ENCODE assay signal across 24 cellular contexts in genomic region chr16:71852561-71852960, GRCh38. TPM values are rescaled to one million over a fixed set of nuclear protein-coding genes. Genes with fewer than 3 reads are reported as not detected.
DNase-seq lines count a peak whose midpoint lies in the region; ATAC-seq, FAIRE-seq and TF ChIP-seq lines count a peak whose summit lies in the region.
"Had no signal": no experiment of that assay in that cellular context is flagged by ENCODE, and none has a peak within 500 bp of the region (broad histone marks: within the 10 kb centered on the region; RNA-seq: fewer than 3 reads in every experiment).

No MANE protein-coding gene starts in this region.

- no peak for TF ChIP-seq RAD21 in GM12878 (IDR thresholded peaks at IDR 0.05; ENCODE audit: insufficient read depth, low read depth, low read length)

- no peaks in the 10 kb centered on the region for H3K9me3 Mint-ChIP-seq in activated naive CD4-positive, alpha-beta T cell treated with anti-CD3 and anti-CD28 coated beads, Interleukin-2, amount 50 U/mL, for 72 hours
- H3K9me3 Mint-ChIP-seq: HFFc6; neural crest cell; T-helper 2 cell treated with Interferon-gamma antibody and Interleukin-4, amounts not matched to agents 5 μg/mL and 100 μg/mL, for 36 hours had no signal

- peak overlapping the region; percentile 43 to 56 for H3K27ac Mint-ChIP-seq in activated naive CD4-positive, alpha-beta T cell treated with anti-CD3 and anti-CD28 coated beads, Interleukin-2, amount 50 U/mL, for 72 hours
- H3K27ac Mint-ChIP-seq: HFFc6; T-helper 2 cell treated with Interferon-gamma antibody and Interleukin-4, amounts not matched to agents 5 μg/mL and 100 μg/mL, for 36 hours had no signal

- H3K4me3 ChIP-seq in GM12878: no peak overlapping the region
- no peak overlapping the region for H3K4me3 ChIP-seq in subcutaneous abdominal adipose tissue (ENCODE audit: low read depth in 1 of 5, low read length in 5 of 5)
- H3K4me3 ChIP-seq in sigmoid colon: no peak overlapping the region
- H3K4me3 ChIP-seq: A549, dorsolateral prefrontal cortex, left ventricle myocardium inferior had no signal

- FAIRE-seq in GM12878 (lab: Jason Lieb, UNC): no peak
- FAIRE-seq: A549, astrocyte had no signal

- no peak for DNase-seq in activated naive CD4-positive, alpha-beta T cell treated with anti-CD3 and anti-CD28 coated beads, Interleukin-2, amount 50 U/mL, for 72 hours (ENCODE audit: low spot score in 2 of 2)
- no peak for DNase-seq in activated naive CD4-positive, alpha-beta T cell treated with Interleukin-2 at 50 U/mL for 16 hours
- no peak for DNase-seq in GM12878 (ENCODE audit: low read depth, low spot score)
- DNase-seq in sigmoid colon: no peak
- no peak for DNase-seq in islet precursor cell
- DNase-seq: activated CD4-positive, alpha-beta T cell treated with anti-CD3 and anti-CD28 coated beads, Interleukin-2, amount 50 U/mL, for 48 hours; BE2C; Calu3; dorsolateral prefrontal cortex; EL; head of caudate nucleus; HFFc6; KBM-7; left ventricle myocardium inferior; NCI-H1694 treated with DMSO at 0.1 percent for 48 hours; NCI-H2171 treated with DMSO at 0.1 percent for 48 hours; NCI-H524 treated with DMSO at 0.1 percent for 48 hours; RPMI8226; SK-N-SH had no signal

- H3K9me3 ChIP-seq in GM12878 (replicated peaks; ENCODE audit: control insufficient read depth, insufficient read depth, low read length): no peaks in the 10 kb centered on the region
- H3K9me3 ChIP-seq in subcutaneous abdominal adipose tissue (ENCODE audit: control insufficient read depth in 5 of 5, low read length in 5 of 5): no peaks in the 10 kb centered on the region
- no peaks in the 10 kb centered on the region for H3K9me3 ChIP-seq in sigmoid colon
- H3K9me3 ChIP-seq: A549, BE2C, left ventricle myocardium inferior, SK-N-SH had no signal

- ATAC-seq in activated naive CD4-positive, alpha-beta T cell treated with anti-CD3 and anti-CD28 coated beads, Interleukin-2, amount 50 U/mL, for 72 hours: no peak
- no peak for ATAC-seq in GM12878
- ATAC-seq: A549 had no signal

- H3K4me2 ChIP-seq in GM12878 (ENCODE audit: control insufficient read depth, insufficient read depth): peak overlapping the region; percentile 87
- H3K4me2 ChIP-seq: A549, SK-N-SH had no signal

- RAD21 ChIA-PET in GM12878 (lab: Charles Lee; ENCODE audit: unreplicated experiment): interaction anchor here (1.0 to 2.7 kb wide), 6 partner anchors 9 to 57 kb away, joined by 3 to 12 read pairs (median 6); partner anchors contain the start of gene AP1G1

- H3K36me3 Mint-ChIP-seq in activated naive CD4-positive, alpha-beta T cell treated with anti-CD3 and anti-CD28 coated beads, Interleukin-2, amount 50 U/mL, for 72 hours: peaks cover 9 to 11% of the 10 kb centered on the region in 2 donors

- TF ChIP-seq POLR2A in GM12878 (IDR thresholded peaks at IDR 0.05; ENCODE audit: low read depth, low read length) (no peak), sigmoid colon (IDR thresholded peaks at IDR 0.05) (no peak)

- H3K27ac ChIP-seq in GM12878 (ENCODE audit: control insufficient read depth, insufficient read depth) (peak overlapping the region; percentile 86), subcutaneous abdominal adipose tissue (ENCODE audit: low read depth, low read length) (peak overlapping the region; percentile 80), sigmoid colon (no peak overlapping the region)
- H3K27ac ChIP-seq: A549, left ventricle myocardium inferior had no signal

- peaks cover 36% of the 10 kb centered on the region for H3K4me1 ChIP-seq in GM12878 (ENCODE audit: control insufficient read depth, insufficient read depth, low read length)
- peaks cover 0 to 35% (median 25%) of the 10 kb centered on the region in 5 donors for H3K4me1 ChIP-seq in subcutaneous abdominal adipose tissue (ENCODE audit: control insufficient read depth in 5 of 5, insufficient read depth in 5 of 5, low read length in 5 of 5)
- H3K4me1 ChIP-seq in sigmoid colon: peaks cover 0 to 29% (median 10%) of the 10 kb centered on the region in 4 donors
- H3K4me1 ChIP-seq: A549, BE2C had no signal

- peaks cover 35% of the 10 kb centered on the region for H3K79me2 ChIP-seq in GM12878 (ENCODE audit: control insufficient read depth, insufficient read depth, low read length)

- 100% methylated on average over 4 of the region's 4 CpGs for WGBS in GM12878 (ENCODE audit: insufficient coverage, insufficient replicate concordance, low lambda C conversion rate, missing lambda C conversion rate)
- WGBS in sigmoid colon, 2 donors: 97 to 99% methylated on average over 4 of the region's 4 CpGs

- SMC1A ChIA-PET in GM12878 (lab: Charles Lee; ENCODE audit: uncharacterized antibody, unreplicated experiment): interaction anchor here (0.6 to 1.9 kb wide), 7 partner anchors 9 to 45 kb away, joined by 3 to 8 read pairs (median 4); no protein-coding TSS in a partner anchor

- H3K27me3 ChIP-seq in GM12878 (replicated peaks in 1 of 2; ENCODE audit: control insufficient read depth in 2 of 2, insufficient read depth in 2 of 2, low read length in 1 of 2): no peaks in the 10 kb centered on the region
- no peaks in the 10 kb centered on the region for H3K27me3 ChIP-seq in subcutaneous abdominal adipose tissue (ENCODE audit: control insufficient read depth in 5 of 5, insufficient read depth in 4 of 5, low read length in 5 of 5)
- H3K27me3 ChIP-seq in sigmoid colon: no peaks in the 10 kb centered on the region
- H3K27me3 ChIP-seq: BE2C, dorsolateral prefrontal cortex had no signal

- H3K36me3 ChIP-seq in GM12878 (ENCODE audit: control insufficient read depth in 2 of 2, insufficient read depth in 2 of 2, low read length in 1 of 2): peaks cover 23 to 28% of the 10 kb centered on the region in 2 experiments
- peaks cover 11 to 70% (median 53%) of the 10 kb centered on the region in 5 donors for H3K36me3 ChIP-seq in subcutaneous abdominal adipose tissue (ENCODE audit: control insufficient read depth in 5 of 5, insufficient read depth in 5 of 5, low read length in 5 of 5)
- peaks cover 10 to 55% (median 35%) of the 10 kb centered on the region in 4 donors for H3K36me3 ChIP-seq in sigmoid colon

- no peak overlapping the region for H2AFZ ChIP-seq in GM12878 (ENCODE audit: control insufficient read depth, low read depth, low read length)

- TF ChIP-seq EP300 in GM12878 (IDR thresholded peaks at IDR 0.05; ENCODE audit: borderline replicate concordance in 1 of 2, control insufficient read depth in 1 of 2, low read depth in 2 of 2, low read length in 2 of 2) (no peak), sigmoid colon (IDR thresholded peaks at IDR 0.05) (no peak)

- no peaks in the 10 kb centered on the region for H4K20me1 ChIP-seq in GM12878 (ENCODE audit: control insufficient read depth, insufficient read depth)

- TF ChIP-seq CTCF in GM12878 (IDR thresholded peaks at IDR 0.05 in 2 of 3, conservative IDR thresholded peaks at IDR 0.05 in 1 of 3; ENCODE audit: control insufficient read depth in 2 of 3, extremely low read depth in 1 of 3, insufficient read depth in 1 of 3, low read depth in 3 of 3, low read length in 3 of 3) (no peak), sigmoid colon (IDR thresholded peaks at IDR 0.05) (no peak)

- intact Hi-C loops in GM12878 (cut with micrococcal nuclease; ENCODE audit: unreplicated experiment) (loop anchor here (2.0 kb wide), 1 partner anchor 44 kb away; the partner anchor contains the start of gene AP1G1), sigmoid colon (cut with DNase I) (no loop called here)

- in situ Hi-C loops in GM12878 (cut with MboI): no loop called here

- CTCF ChIA-PET in GM12878 (lab: Yijun Ruan, JAX): interaction anchor here (0.8 to 1.1 kb wide), 4 partner anchors 12 to 109 kb away, joined by 3 to 5 read pairs (median 3); no protein-coding TSS in a partner anchor

- H3K9ac ChIP-seq in GM12878 (ENCODE audit: control insufficient read depth, insufficient read depth, low read length): no peak overlapping the region; the same call in 1 of the 2 replicates
- peak overlapping the region in 2 of 5 donors; percentile 18 to 64 for H3K9ac ChIP-seq in subcutaneous abdominal adipose tissue (ENCODE audit: low read length in 5 of 5)
- H3K9ac ChIP-seq: SK-N-SH had no signal

- BruUV-seq in GM12878 (replicated peaks; lab: Mats Ljungman, UMichigan): no TSS peak

- POLR2A ChIA-PET in GM12878 (lab: Charles Lee): interaction anchor here (0.7 to 2.6 kb wide), 6 partner anchors 8 to 44 kb away, joined by 3 to 15 read pairs (median 4); partner anchors contain the start of gene AP1G1

RNA-seq across cellular contexts. Expression of gene ATXN1L, which starts 6.8 kb away (rescaled TPM):
- total RNA-seq in activated naive CD4-positive, alpha-beta T cell treated with anti-CD3 and anti-CD28 coated beads, Interleukin-2, amount 50 U/mL, for 72 hours: 10 to 100 TPM; 17.0 to 33.0 TPM
- 29.0 and 33.2 TPM in 2 replicates for total RNA-seq in GM12878 (2013; cell fraction: nucleolus; rRNA removed)
- 7.4 and 8.6 TPM in 2 replicates for total RNA-seq in GM12878 (2014; rRNA removed)
- 11.4 and 11.9 TPM in 2 replicates for total RNA-seq in GM12878 (2014; rRNA removed; fragmentation: Illumina TruSeq; extraction: Trizol)
- total RNA-seq in GM12878 (2021): 13.9 and 14.6 TPM in 2 replicates
- polyA plus RNA-seq in GM12878 (2011; ENCODE audit: low read depth): 10.6 TPM
- polyA plus RNA-seq in GM12878 (2011; rRNA removed): 13.7 and 13.9 TPM in 2 replicates
- 10.2 and 12.5 TPM in 2 replicates for polyA plus RNA-seq in GM12878 (2011; cell fraction: cytosol; rRNA removed)
- polyA plus RNA-seq in GM12878 (2011; cell fraction: nucleus; rRNA removed): 27.6 and 33.0 TPM in 2 replicates
- 14.0 and 17.4 TPM in 2 replicates for polyA plus RNA-seq in GM12878 (2012)
- polyA plus RNA-seq in GM12878 (2014; fragmentation: Illumina TruSeq; extraction: Trizol): 12.2 and 15.7 TPM in 2 replicates
- polyA plus RNA-seq in GM12878 (2014; fragmentation: Nextera tagmentation; extraction: Ambion mirVana): 1 to 10 TPM; 1.8 to 2.0 TPM
- 9.8 and 9.9 TPM in 2 replicates for polyA plus RNA-seq in GM12878 (2014; rRNA removed)
- 1 to 10 TPM; 6.4 to 6.6 TPM for polyA plus RNA-seq in GM12878 (2016; fragmentation: Nextera tagmentation; extraction: Ambion mirVana)
- 15.1 and 19.2 TPM in 2 replicates for polyA minus RNA-seq in GM12878 (2011; rRNA and poly(A)+ RNA removed)
- polyA minus RNA-seq in GM12878 (2011; cell fraction: cytosol; rRNA and poly(A)+ RNA removed): 3.3 and 3.7 TPM in 2 replicates
- polyA minus RNA-seq in GM12878 (2011; cell fraction: nucleus; rRNA and poly(A)+ RNA removed): 11.6 and 23.0 TPM in 2 replicates
- total RNA-seq in sigmoid colon: 10 to 100 TPM; 22.8 to 25.0 (median 24.4) TPM
- polyA plus RNA-seq in sigmoid colon: 10 to 100 TPM in 1 of 3 donors, 1 to 10 TPM in 2; 6.6 to 13.8 (median 8.1) TPM

RNA-seq across cellular contexts. Expression of gene ZNF821, which starts 31.4 kb away (rescaled TPM):
- 1 to 10 TPM; 6.6 to 7.3 TPM for total RNA-seq in activated naive CD4-positive, alpha-beta T cell treated with anti-CD3 and anti-CD28 coated beads, Interleukin-2, amount 50 U/mL, for 72 hours
- 10.0 and 10.3 TPM in 2 replicates for total RNA-seq in GM12878 (2013; cell fraction: nucleolus; rRNA removed)
- total RNA-seq in GM12878 (2014; rRNA removed): 4.5 and 6.9 TPM in 2 replicates
- 3.9 and 6.0 TPM in 2 replicates for total RNA-seq in GM12878 (2014; rRNA removed; fragmentation: Illumina TruSeq; extraction: Trizol)
- 7.2 and 7.9 TPM in 2 replicates for total RNA-seq in GM12878 (2021)
- 6.8 TPM for polyA plus RNA-seq in GM12878 (2011; ENCODE audit: low read depth)
- 6.5 and 7.5 TPM in 2 replicates for polyA plus RNA-seq in GM12878 (2011; rRNA removed)
- polyA plus RNA-seq in GM12878 (2011; cell fraction: cytosol; rRNA removed): 7.2 and 7.5 TPM in 2 replicates
- polyA plus RNA-seq in GM12878 (2011; cell fraction: nucleus; rRNA removed): 10.5 and 11.7 TPM in 2 replicates
- polyA plus RNA-seq in GM12878 (2012): 9.6 and 12.2 TPM in 2 replicates
- 3.8 and 5.4 TPM in 2 replicates for polyA plus RNA-seq in GM12878 (2014; fragmentation: Illumina TruSeq; extraction: Trizol)
- 1 to 10 TPM in 1 of 2 experiments, under 1 TPM in 1; 0.82 to 2.0 TPM for polyA plus RNA-seq in GM12878 (2014; fragmentation: Nextera tagmentation; extraction: Ambion mirVana)
- polyA plus RNA-seq in GM12878 (2014; rRNA removed): 5.6 and 8.9 TPM in 2 replicates
- 1 to 10 TPM; 6.6 to 9.9 TPM for polyA plus RNA-seq in GM12878 (2016; fragmentation: Nextera tagmentation; extraction: Ambion mirVana)
- polyA minus RNA-seq in GM12878 (2011; rRNA and poly(A)+ RNA removed): 4.8 and 8.2 TPM in 2 replicates
- 2.1 and 6.2 TPM in 2 replicates for polyA minus RNA-seq in GM12878 (2011; cell fraction: cytosol; rRNA and poly(A)+ RNA removed)
- polyA minus RNA-seq in GM12878 (2011; cell fraction: nucleus; rRNA and poly(A)+ RNA removed): 5.6 and 8.8 TPM in 2 replicates
- 1 to 10 TPM; 2.3 to 9.5 (median 7.5) TPM for total RNA-seq in sigmoid colon
- 10 to 100 TPM in 2 of 3 donors, 1 to 10 TPM in 1; 10.0 to 16.8 (median 11.8) TPM for polyA plus RNA-seq in sigmoid colon

RNA-seq across cellular contexts. Expression of gene IST1, which starts 42.8 kb away (rescaled TPM):
- total RNA-seq in activated naive CD4-positive, alpha-beta T cell treated with anti-CD3 and anti-CD28 coated beads, Interleukin-2, amount 50 U/mL, for 72 hours: 100 to 1,000 TPM; 166 to 256 TPM
- 347 and 367 TPM in 2 replicates for total RNA-seq in GM12878 (2013; cell fraction: nucleolus; rRNA removed)
- total RNA-seq in GM12878 (2014; rRNA removed) (133 and 160 TPM in 2 replicates), GM12878 (2014; rRNA removed; fragmentation: Illumina TruSeq; extraction: Trizol) (148 and 150 TPM in 2 replicates), GM12878 (2021) (134 and 140 TPM in 2 replicates), sigmoid colon (100 to 1,000 TPM; 117 to 176 (median 170) TPM)
- 130 TPM for polyA plus RNA-seq in GM12878 (2011; ENCODE audit: low read depth)
- polyA plus RNA-seq in GM12878 (2011; rRNA removed) (277 and 293 TPM in 2 replicates), GM12878 (2014; fragmentation: Illumina TruSeq; extraction: Trizol) (189 and 196 TPM in 2 replicates), GM12878 (2014; fragmentation: Nextera tagmentation; extraction: Ambion mirVana) (100 to 1,000 TPM in 1 of 2 experiments, 10 to 100 TPM in 1; 97.3 to 136 TPM), GM12878 (2014; rRNA removed) (120 and 155 TPM in 2 replicates), GM12878 (2016; fragmentation: Nextera tagmentation; extraction: Ambion mirVana) (100 to 1,000 TPM; 113 to 125 TPM), sigmoid colon (100 to 1,000 TPM; 133 to 182 (median 155) TPM)
- polyA plus RNA-seq in GM12878 (2011; cell fraction: cytosol; rRNA removed): 195 and 230 TPM in 2 replicates
- 237 and 271 TPM in 2 replicates for polyA plus RNA-seq in GM12878 (2011; cell fraction: nucleus; rRNA removed)
- polyA plus RNA-seq in GM12878 (2012): 158 and 177 TPM in 2 replicates
- polyA minus RNA-seq in GM12878 (2011; rRNA and poly(A)+ RNA removed): 190 and 206 TPM in 2 replicates
- 44.1 and 49.4 TPM in 2 replicates for polyA minus RNA-seq in GM12878 (2011; cell fraction: cytosol; rRNA and poly(A)+ RNA removed)
- polyA minus RNA-seq in GM12878 (2011; cell fraction: nucleus; rRNA and poly(A)+ RNA removed): 53.4 and 67.3 TPM in 2 replicates

RNA-seq across cellular contexts. Expression of gene AP1G1, which starts 43.9 kb away (rescaled TPM):
- total RNA-seq in activated naive CD4-positive, alpha-beta T cell treated with anti-CD3 and anti-CD28 coated beads, Interleukin-2, amount 50 U/mL, for 72 hours: 10 to 100 TPM; 73.1 to 79.0 TPM
- total RNA-seq in GM12878 (2013; cell fraction: nucleolus; rRNA removed): 292 and 333 TPM in 2 replicates
- 52.4 and 55.5 TPM in 2 replicates for total RNA-seq in GM12878 (2014; rRNA removed)
- 44.7 and 50.7 TPM in 2 replicates for total RNA-seq in GM12878 (2014; rRNA removed; fragmentation: Illumina TruSeq; extraction: Trizol)
- total RNA-seq in GM12878 (2021): 66.5 and 66.8 TPM in 2 replicates
- 28.5 TPM for polyA plus RNA-seq in GM12878 (2011; ENCODE audit: low read depth)
- 74.2 and 83.7 TPM in 2 replicates for polyA plus RNA-seq in GM12878 (2011; rRNA removed)
- polyA plus RNA-seq in GM12878 (2011; cell fraction: cytosol; rRNA removed): 61.0 and 81.2 TPM in 2 replicates
- 65.0 and 82.2 TPM in 2 replicates for polyA plus RNA-seq in GM12878 (2011; cell fraction: nucleus; rRNA removed)
- 31.0 and 35.6 TPM in 2 replicates for polyA plus RNA-seq in GM12878 (2012)
- 61.8 and 72.6 TPM in 2 replicates for polyA plus RNA-seq in GM12878 (2014; fragmentation: Illumina TruSeq; extraction: Trizol)
- polyA plus RNA-seq in GM12878 (2014; fragmentation: Nextera tagmentation; extraction: Ambion mirVana): 1 to 10 TPM; 5.9 to 8.4 TPM
- polyA plus RNA-seq in GM12878 (2014; rRNA removed): 42.2 and 50.9 TPM in 2 replicates
- 10 to 100 TPM; 35.1 to 35.7 TPM for polyA plus RNA-seq in GM12878 (2016; fragmentation: Nextera tagmentation; extraction: Ambion mirVana)
- 122 and 141 TPM in 2 replicates for polyA minus RNA-seq in GM12878 (2011; rRNA and poly(A)+ RNA removed)
- 48.4 and 57.3 TPM in 2 replicates for polyA minus RNA-seq in GM12878 (2011; cell fraction: cytosol; rRNA and poly(A)+ RNA removed)
- polyA minus RNA-seq in GM12878 (2011; cell fraction: nucleus; rRNA and poly(A)+ RNA removed): 68.1 and 97.1 TPM in 2 replicates
- 10 to 100 TPM; 34.9 to 57.3 (median 51.1) TPM for total RNA-seq in sigmoid colon
- 10 to 100 TPM; 12.6 to 32.1 (median 23.6) TPM for polyA plus RNA-seq in sigmoid colon

Comparison
In these comparisons a context has a peak if more than half of its experiments do, and no peak if none do; other contexts are left out.
1. H3K27ac ChIP-seq: peak in GM12878 (single experiment) and subcutaneous abdominal adipose tissue (single experiment); none in sigmoid colon (0 of 4).